Comparison of ENCODE assay signal across 30 cellular contexts in the genomic region with DNA sequence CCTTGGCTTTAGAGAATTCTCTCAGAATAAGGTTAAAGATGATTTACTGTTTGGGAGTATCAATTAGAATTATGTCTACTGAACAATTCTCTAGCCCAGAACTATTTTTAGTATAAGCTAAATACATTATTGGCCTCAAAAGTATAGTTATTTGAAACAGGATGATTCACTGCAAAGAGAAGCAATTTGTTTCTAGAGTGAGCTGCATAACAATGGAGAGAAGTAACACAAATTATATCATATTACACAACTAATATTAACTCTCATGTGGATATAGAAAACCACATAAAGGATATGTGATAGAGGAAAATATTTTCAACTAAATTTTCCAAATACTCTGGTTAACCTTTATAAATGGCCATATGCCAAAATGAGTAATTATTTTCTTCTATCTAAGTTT. TPM values are rescaled to one million over a fixed set of nuclear protein-coding genes. Genes with fewer than 3 reads are reported as not detected.
A peak's percentile ranks its signal among the peaks of the same experiment; 100 is the strongest.
DNase-seq lines count a peak whose midpoint lies in the region; ATAC-seq and TF ChIP-seq lines count a peak whose summit lies in the region.
"Had no signal": no experiment of that assay in that cellular context is flagged by ENCODE, and none has a peak within 500 bp of the region (broad histone marks: within the 10 kb centered on the region; RNA-seq: fewer than 3 reads in every experiment).

No MANE protein-coding gene starts in this region.

- peak; percentile 63 for ATAC-seq in SK-N-SH treated with all-trans-retinoic acid at 6 μM for 48 hours
- no peak for ATAC-seq in left colon
- no peak for ATAC-seq in GM21529 (IDR thresholded peaks at IDR 0.05; ENCODE audit: unreplicated experiment)

- TF ChIP-seq RAD21 in SK-N-SH (IDR thresholded peaks at IDR 0.05; ENCODE audit: low read length): no peak

- peaks cover 3 to 22% of the 10 kb centered on the region in 2 experiments; a peak in 3 of 4 replicates for H3K4me1 ChIP-seq in SK-N-SH (ENCODE audit: control insufficient read depth in 1 of 2, insufficient read depth in 2 of 2, low read depth in 1 of 2, low read length in 1 of 2)
- H3K4me1 ChIP-seq in adipocyte (ENCODE audit: control insufficient read depth, insufficient read depth, low read length): no peaks in the 10 kb centered on the region
- H3K4me1 ChIP-seq in testis: no peaks in the 10 kb centered on the region
- H3K4me1 ChIP-seq: SJSA1 had no signal

- no peaks in the 10 kb centered on the region for H3K79me2 ChIP-seq in SK-N-SH (ENCODE audit: insufficient read depth)

- H3K4me3 ChIP-seq in SK-N-SH (ENCODE audit: low read depth in 2 of 2, low read length in 1 of 2) (no peak overlapping the region), adipocyte (ENCODE audit: low read length) (no peak overlapping the region), testis (no peak overlapping the region)
- H3K4me3 ChIP-seq: PC-9, SJSA1 had no signal

- TF ChIP-seq POLR2A in testis (IDR thresholded peaks at IDR 0.05): no peak

- H3K27ac ChIP-seq in SK-N-SH (ENCODE audit: low read depth in 2 of 2, low read length in 1 of 2): peak overlapping the region in 1 of 2 experiments; percentile 28; a peak in 1 of 4 replicates
- H3K27ac ChIP-seq in testis: no peak overlapping the region
- H3K27ac ChIP-seq: 22Rv1, PC-9, SJSA1 had no signal

- H3K9me3 ChIP-seq in SK-N-SH (no peaks in the 10 kb centered on the region), adipocyte (ENCODE audit: control insufficient read depth, low read length) (no peaks in the 10 kb centered on the region), testis (no peaks in the 10 kb centered on the region)
- H3K9me3 ChIP-seq: BE2C, SJSA1 had no signal

- POLR2A ChIA-PET in SK-N-SH (lab: Yijun Ruan, JAX): no interaction called here

- H3K27me3 ChIP-seq in SK-N-SH (ENCODE audit: insufficient read depth): no peaks in the 10 kb centered on the region
- H3K27me3 ChIP-seq in adipocyte (replicated peaks; ENCODE audit: control insufficient read depth, insufficient read depth, low read length): no peaks in the 10 kb centered on the region
- no peaks in the 10 kb centered on the region for H3K27me3 ChIP-seq in testis
- H3K27me3 ChIP-seq: BE2C, SJSA1 had no signal

- H3K9me2 ChIP-seq in SK-N-SH: no peaks in the 10 kb centered on the region

- TF ChIP-seq CTCF in SK-N-SH (IDR thresholded peaks at IDR 0.05): no peak
- no peak for TF ChIP-seq CTCF in testis (IDR thresholded peaks at IDR 0.05)

- no peak for TF ChIP-seq EP300 in SK-N-SH (IDR thresholded peaks at IDR 0.05; ENCODE audit: borderline replicate concordance in 1 of 2, low read depth in 1 of 2, low read length in 1 of 2)

- H3K4me2 ChIP-seq in SK-N-SH: no peak overlapping the region
- H3K4me2 ChIP-seq: PC-9 had no signal

- H3K9ac ChIP-seq in SK-N-SH: no peak overlapping the region
- H3K9ac ChIP-seq in adipocyte (ENCODE audit: low read length): no peak overlapping the region

- intact Hi-C loops in left colon (cut with DNase I, micrococcal nuclease) (loop anchor here in 1 of 2 donors (10.0 kb wide), 1 partner anchor 119 kb away; no protein-coding TSS in a partner anchor), testis (cut with DNase I; ENCODE audit: low total_unique reads) (no loop called here)

- DNase-seq in SK-N-SH: no peak
- peak; percentile 34 for DNase-seq in adipocyte (ENCODE audit: low read depth)
- DNase-seq in fibroblast of peridontal ligament (ENCODE audit: extremely low read depth): peak; percentile 26
- DNase-seq in left colon: no peak
- DNase-seq in putamen (ENCODE audit: low spot score): no peak
- no peak for DNase-seq in testis
- DNase-seq: ACHN; BE2C; CD8-positive, alpha-beta memory T cell; DMS 273 treated with DMSO at 0.1 percent for 48 hours; DND-41; GOT3; HCEC 1CT; KBM-7; MV-4-11; NCI-H1105; NCI-H1436 treated with DMSO at 0.1 percent for 48 hours; NCI-H187 treated with DMSO at 0.1 percent for 48 hours; NCI-H2171 treated with DMSO at 0.1 percent for 48 hours; NCI-H446; NCI-H524 treated with DMSO at 0.1 percent for 48 hours; NCI-H82; NK-92 treated with Interleukin-12 subunit alpha and Interleukin-12 subunit beta, amount 100 ng/mL, for 24 hours; PC-9; Right ventricle myocardium superior; RPMI8226 had no signal

- no peaks in the 10 kb centered on the region for H4K20me1 ChIP-seq in SK-N-SH (ENCODE audit: insufficient read depth)

- no peak overlapping the region for H2AFZ ChIP-seq in SK-N-SH (ENCODE audit: low read depth)
- H2AFZ ChIP-seq: PC-9 had no signal

- H3F3A ChIP-seq in SK-N-SH (replicated peaks; ENCODE audit: insufficient read depth): peaks cover 11% of the 10 kb centered on the region

- CTCF ChIA-PET in SK-N-SH (lab: Yijun Ruan, JAX): interaction anchor here (1.1 to 1.7 kb wide), 2 partner anchors 80 to 118 kb away, joined by 3 to 4 read pairs; no protein-coding TSS in a partner anchor

- peaks cover 4 to 26% of the 10 kb centered on the region in 2 experiments for H3K36me3 ChIP-seq in SK-N-SH (replicated peaks in 1 of 2; ENCODE audit: control insufficient read depth in 1 of 2, insufficient read depth in 2 of 2, low read length in 1 of 2)
- no peaks in the 10 kb centered on the region for H3K36me3 ChIP-seq in adipocyte (ENCODE audit: control insufficient read depth, insufficient read depth, low read length, severe bottlenecking)
- H3K36me3 ChIP-seq in testis (ENCODE audit: low read depth, missing control alignments): no peaks in the 10 kb centered on the region
- H3K36me3 ChIP-seq: BE2C, SJSA1 had no signal

TF ChIP-seq in SK-N-SH treated with all-trans-retinoic acid at 6 μM for 48 hours, 23 proteins besides CTCF, POLR2A, EP300 and RAD21:
- TF ChIP-seq, protein P1, sequence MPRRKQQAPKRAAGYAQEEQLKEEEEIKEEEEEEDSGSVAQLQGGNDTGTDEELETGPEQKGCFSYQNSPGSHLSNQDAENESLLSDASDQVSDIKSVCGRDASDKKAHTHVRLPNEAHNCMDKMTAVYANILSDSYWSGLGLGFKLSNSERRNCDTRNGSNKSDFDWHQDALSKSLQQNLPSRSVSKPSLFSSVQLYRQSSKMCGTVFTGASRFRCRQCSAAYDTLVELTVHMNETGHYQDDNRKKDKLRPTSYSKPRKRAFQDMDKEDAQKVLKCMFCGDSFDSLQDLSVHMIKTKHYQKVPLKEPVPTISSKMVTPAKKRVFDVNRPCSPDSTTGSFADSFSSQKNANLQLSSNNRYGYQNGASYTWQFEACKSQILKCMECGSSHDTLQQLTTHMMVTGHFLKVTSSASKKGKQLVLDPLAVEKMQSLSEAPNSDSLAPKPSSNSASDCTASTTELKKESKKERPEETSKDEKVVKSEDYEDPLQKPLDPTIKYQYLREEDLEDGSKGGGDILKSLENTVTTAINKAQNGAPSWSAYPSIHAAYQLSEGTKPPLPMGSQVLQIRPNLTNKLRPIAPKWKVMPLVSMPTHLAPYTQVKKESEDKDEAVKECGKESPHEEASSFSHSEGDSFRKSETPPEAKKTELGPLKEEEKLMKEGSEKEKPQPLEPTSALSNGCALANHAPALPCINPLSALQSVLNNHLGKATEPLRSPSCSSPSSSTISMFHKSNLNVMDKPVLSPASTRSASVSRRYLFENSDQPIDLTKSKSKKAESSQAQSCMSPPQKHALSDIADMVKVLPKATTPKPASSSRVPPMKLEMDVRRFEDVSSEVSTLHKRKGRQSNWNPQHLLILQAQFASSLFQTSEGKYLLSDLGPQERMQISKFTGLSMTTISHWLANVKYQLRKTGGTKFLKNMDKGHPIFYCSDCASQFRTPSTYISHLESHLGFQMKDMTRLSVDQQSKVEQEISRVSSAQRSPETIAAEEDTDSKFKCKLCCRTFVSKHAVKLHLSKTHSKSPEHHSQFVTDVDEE (CRISPR knock-in tag; IDR thresholded peaks at IDR 0.05): no peak
- TF ChIP-seq ISL1 (CRISPR knock-in tag; IDR thresholded peaks at IDR 0.05): peak; percentile 48; the same call in 1 of the 2 replicates

TF ChIP-seq in SK-N-SH, 30 proteins besides CTCF, POLR2A, EP300 and RAD21 (continues in another document):
- no peak for TF ChIP-seq ELF1 (IDR thresholded peaks at IDR 0.05)
- TF ChIP-seq EZH2phosphoT487 (IDR thresholded peaks at IDR 0.05; ENCODE audit: borderline replicate concordance, low read depth): no peak
- no peak for TF ChIP-seq MXI1 (IDR thresholded peaks at IDR 0.05; ENCODE audit: low read depth, low read length)
- no peak for TF ChIP-seq NFIC (IDR thresholded peaks at IDR 0.05; ENCODE audit: borderline replicate concordance)
- TF ChIP-seq TCF12 (IDR thresholded peaks at IDR 0.05): no peak
- TF ChIP-seq, protein P2, sequence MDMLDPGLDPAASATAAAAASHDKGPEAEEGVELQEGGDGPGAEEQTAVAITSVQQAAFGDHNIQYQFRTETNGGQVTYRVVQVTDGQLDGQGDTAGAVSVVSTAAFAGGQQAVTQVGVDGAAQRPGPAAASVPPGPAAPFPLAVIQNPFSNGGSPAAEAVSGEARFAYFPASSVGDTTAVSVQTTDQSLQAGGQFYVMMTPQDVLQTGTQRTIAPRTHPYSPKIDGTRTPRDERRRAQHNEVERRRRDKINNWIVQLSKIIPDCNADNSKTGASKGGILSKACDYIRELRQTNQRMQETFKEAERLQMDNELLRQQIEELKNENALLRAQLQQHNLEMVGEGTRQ (IDR thresholded peaks at IDR 0.05; ENCODE audit: borderline replicate concordance, low read depth, low read length): no peak
- no peak for TF ChIP-seq SMC3 (IDR thresholded peaks at IDR 0.05; ENCODE audit: low read depth, low read length)
- no peak for TF ChIP-seq FOXJ3 (CRISPR knock-in tag; IDR thresholded peaks at IDR 0.05)
- TF ChIP-seq, protein P3, sequence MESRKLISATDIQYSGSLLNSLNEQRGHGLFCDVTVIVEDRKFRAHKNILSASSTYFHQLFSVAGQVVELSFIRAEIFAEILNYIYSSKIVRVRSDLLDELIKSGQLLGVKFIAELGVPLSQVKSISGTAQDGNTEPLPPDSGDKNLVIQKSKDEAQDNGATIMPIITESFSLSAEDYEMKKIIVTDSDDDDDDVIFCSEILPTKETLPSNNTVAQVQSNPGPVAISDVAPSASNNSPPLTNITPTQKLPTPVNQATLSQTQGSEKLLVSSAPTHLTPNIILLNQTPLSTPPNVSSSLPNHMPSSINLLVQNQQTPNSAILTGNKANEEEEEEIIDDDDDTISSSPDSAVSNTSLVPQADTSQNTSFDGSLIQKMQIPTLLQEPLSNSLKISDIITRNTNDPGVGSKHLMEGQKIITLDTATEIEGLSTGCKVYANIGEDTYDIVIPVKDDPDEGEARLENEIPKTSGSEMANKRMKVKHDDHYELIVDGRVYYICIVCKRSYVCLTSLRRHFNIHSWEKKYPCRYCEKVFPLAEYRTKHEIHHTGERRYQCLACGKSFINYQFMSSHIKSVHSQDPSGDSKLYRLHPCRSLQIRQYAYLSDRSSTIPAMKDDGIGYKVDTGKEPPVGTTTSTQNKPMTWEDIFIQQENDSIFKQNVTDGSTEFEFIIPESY (IDR thresholded peaks at IDR 0.05; ENCODE audit: borderline replicate concordance, low read depth): no peak
- TF ChIP-seq MEF2A (IDR thresholded peaks at IDR 0.05; ENCODE audit: borderline replicate concordance, low read depth): no peak
- TF ChIP-seq NRF1 (IDR thresholded peaks at IDR 0.05; ENCODE audit: low read depth, low read length): no peak

RNA-seq across cellular contexts. Expression of a gene that starts 24.9 kb away (rescaled TPM):
- polyA plus RNA-seq in SK-N-SH (2012; rRNA removed) (0.90 and 1.0 TPM in 2 replicates), testis (ENCODE audit: insufficient read depth, low read depth, low replicate concordance) (2.4 TPM)
- 1.2 and 1.4 TPM in 2 replicates for polyA plus RNA-seq in SK-N-SH (2012; cell fraction: cytosol; rRNA removed)
- 1.4 and 1.6 TPM in 2 replicates for polyA plus RNA-seq in SK-N-SH (2012; cell fraction: nucleus; rRNA removed)
- total RNA-seq in left colon (10 to 100 TPM in 1 of 2 donors, 1 to 10 TPM in 1; 9.9 to 14.3 TPM), testis (1 to 10 TPM; 1.8 to 2.0 TPM)

Comparison
In these comparisons a context has a peak if more than half of its experiments do, and no peak if none do; other contexts are left out.
1. DNase-seq: peak in adipocyte (single experiment) and fibroblast of peridontal ligament (single experiment); none in SK-N-SH (single experiment), left colon (0 of 2), putamen (single experiment) and testis (single experiment).